Comparison of ENCODE assay signal across 28 cellular contexts in the genomic region with DNA sequence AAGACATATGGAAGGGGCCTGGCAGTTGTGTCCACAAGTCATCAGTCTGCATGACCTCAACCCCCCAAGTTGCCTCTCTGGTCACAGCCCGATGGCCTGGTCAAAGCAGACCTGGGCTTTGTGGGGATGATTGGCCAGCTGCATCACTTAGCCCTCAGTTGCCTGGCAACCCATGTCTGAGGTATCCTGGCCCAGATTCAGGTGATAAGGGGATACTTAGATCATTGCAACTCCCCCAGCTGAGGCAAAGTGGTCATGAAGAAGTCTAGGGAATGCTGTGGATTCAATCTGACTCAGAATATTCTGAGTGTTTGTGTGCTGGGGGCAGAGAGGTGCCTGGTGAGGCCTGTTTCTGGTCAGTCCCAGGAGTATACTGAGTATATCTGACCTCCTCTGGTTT. TPM values are rescaled to one million over a fixed set of nuclear protein-coding genes. Genes with fewer than 3 reads are reported as not detected.
DNase-seq lines count a peak whose midpoint lies in the region; ATAC-seq, FAIRE-seq and TF ChIP-seq lines count a peak whose summit lies in the region.
"Had no signal": no experiment of that assay in that cellular context is flagged by ENCODE, and none has a peak within 500 bp of the region (broad histone marks: within the 10 kb centered on the region; RNA-seq: fewer than 3 reads in every experiment).

No MANE protein-coding gene starts in this region.

- H3K27ac ChIP-seq in K562 (ENCODE audit: extremely low read depth, low read depth, low read length), result no peak overlapping the region
- H3K27ac ChIP-seq: A549; BLaER1 treated with 17β-estradiol and CSF1 and Interleukin-3, amounts not matched to agents 10 nM and 100 nM; GM23248 had no signal

- in situ Hi-C loops in K562 (cut with MboI), result no loop called here

- no peak overlapping the region for H3K4me2 ChIP-seq in K562 (ENCODE audit: insufficient read depth, low read length)
- H3K4me2 ChIP-seq: A549; BLaER1 treated with 17β-estradiol and CSF1 and Interleukin-3, amounts not matched to agents 10 nM and 100 nM had no signal

- WGBS in K562 (ENCODE audit: insufficient coverage, low coverage, missing lambda C conversion rate), result 0% methylated on average over 1 of the region's 1 CpG

- TF ChIP-seq EP300 in K562 (IDR thresholded peaks at IDR 0.05; ENCODE audit: low read length), result no peak

- H3K4me1 ChIP-seq in K562 (replicated peaks in 1 of 2; ENCODE audit: control insufficient read depth in 2 of 2, insufficient read depth in 2 of 2, low read length in 2 of 2), result peaks cover 0 to 3% of the 10 kb centered on the region in 2 experiments; a peak in 2 of 5 replicates
- H3K4me1 ChIP-seq: BE2C; BLaER1 treated with 17β-estradiol and CSF1 and Interleukin-3, amounts not matched to agents 10 nM and 100 nM had no signal

- no peak overlapping the region for H3K4me3 ChIP-seq in K562
- H3K4me3 ChIP-seq: A549; BLaER1 treated with 17β-estradiol and CSF1 and Interleukin-3, amounts not matched to agents 10 nM and 100 nM; GM23248 had no signal

- peak; percentile 22 for DNase-seq in Daoy (ENCODE audit: low read depth)
- DNase-seq in RCC 7860 (ENCODE audit: low spot score), result peak; percentile 88
- DNase-seq in K562 (ENCODE audit: extremely low read depth in 1 of 4, low spot score in 3 of 4), result no peak
- DNase-seq in NCI-H1930 (lab: John Stamatoyannopoulos, UW), result no peak
- no peak for DNase-seq in NK-92 (lab: John Stamatoyannopoulos, UW; ENCODE audit: unreplicated experiment)
- DNase-seq: 8988T; ACHN; AML-193; BE2C; CD4-positive, alpha-beta T cell; CD8-positive, alpha-beta memory T cell; DMS 273 treated with DMSO at 0.1 percent for 48 hours; DMS79; GF-D8; GM23248; H7; HCEC 1CT had no signal

- no peak for TF ChIP-seq POLR2A in K562 (conservative IDR thresholded peaks at IDR 0.05)

- intact Hi-C loops in K562 (cut with micrococcal nuclease), result no loop called here

- TF ChIP-seq CTCF in K562 (IDR thresholded peaks at IDR 0.05 in 2 of 3, conservative IDR thresholded peaks at IDR 0.05 in 1 of 3; ENCODE audit: insufficient read depth in 2 of 3, low read depth in 1 of 3, low read length in 3 of 3), result no peak

- H2AFZ ChIP-seq in K562 (ENCODE audit: low read depth, low read length), result no peak overlapping the region
- H2AFZ ChIP-seq: GM23248 had no signal

- H3K36me3 ChIP-seq in K562 (ENCODE audit: control insufficient read depth, insufficient read depth, low read length), result no peaks in the 10 kb centered on the region
- H3K36me3 ChIP-seq: BE2C; BLaER1 treated with 17β-estradiol and CSF1 and Interleukin-3, amounts not matched to agents 10 nM and 100 nM had no signal

- H3K9ac ChIP-seq in K562 (ENCODE audit: insufficient read depth in 1 of 2, low read depth in 2 of 2, low read length in 2 of 2), result no peak overlapping the region
- H3K9ac ChIP-seq: BLaER1 treated with 17β-estradiol and CSF1 and Interleukin-3, amounts not matched to agents 10 nM and 100 nM; GM23248 had no signal

- peaks cover 10 to 14% of the 10 kb centered on the region in 2 experiments; a peak in 3 of 5 replicates for H3K27me3 ChIP-seq in K562 (ENCODE audit: control insufficient read depth in 2 of 2, insufficient read depth in 2 of 2, low read length in 2 of 2)
- H3K27me3 ChIP-seq: BLaER1 treated with 17β-estradiol and CSF1 and Interleukin-3, amounts not matched to agents 10 nM and 100 nM had no signal

- no peaks in the 10 kb centered on the region for H4K20me1 ChIP-seq in K562 (replicated peaks; ENCODE audit: control insufficient read depth, insufficient read depth, low read length)
- H4K20me1 ChIP-seq: BLaER1 treated with 17β-estradiol and CSF1 and Interleukin-3, amounts not matched to agents 10 nM and 100 nM had no signal

- TF ChIP-seq RAD21 in K562 (CRISPR knock-in tag; conservative IDR thresholded peaks at IDR 0.05 in 1 of 2, IDR thresholded peaks at IDR 0.05 in 1 of 2), result no peak

- BruUV-seq in K562 (replicated peaks; lab: Mats Ljungman, UMichigan), result no TSS peak

- no peaks in the 10 kb centered on the region for H3K79me2 ChIP-seq in K562 (ENCODE audit: control insufficient read depth, insufficient read depth, low read length)

- POLR2A ChIA-PET in K562 (lab: Yijun Ruan, JAX), result no interaction called here

- no peaks in the 10 kb centered on the region for H3K9me1 ChIP-seq in K562 (ENCODE audit: control insufficient read depth, insufficient read depth, low read length)

- no peaks in the 10 kb centered on the region for H3K9me3 ChIP-seq in K562 (replicated peaks; ENCODE audit: control insufficient read depth, insufficient read depth, low read depth, low read length)
- H3K9me3 ChIP-seq: A549 had no signal

- FAIRE-seq in RCC 7860 (lab: Jason Lieb, UNC) (no peak), K562 (lab: Jason Lieb, UNC) (no peak)
- FAIRE-seq: A549, D721Med, GM12891, GM18507, H1 had no signal

- CTCF ChIA-PET in K562 (lab: Yijun Ruan, JAX; ENCODE audit: low intra/inter-chr PET ratio), result no interaction called here

- peak; percentile 2 for ATAC-seq in HG03520 (IDR thresholded peaks at IDR 0.05; ENCODE audit: unreplicated experiment)
- no peak for ATAC-seq in K562
- no peak for ATAC-seq in HG03521 (IDR thresholded peaks at IDR 0.05; ENCODE audit: unreplicated experiment)
- ATAC-seq in GM19395 (IDR thresholded peaks at IDR 0.05; ENCODE audit: unreplicated experiment), result no peak
- ATAC-seq: A549 had no signal

TF ChIP-seq in K562, 482 proteins besides CTCF, POLR2A, EP300 and RAD21:
- TF ChIP-seq RFX1 (IDR thresholded peaks at IDR 0.05), result peak; percentile 7; the same call in 1 of the 2 replicates
- no peak for TF ChIP-seq SIX5 (IDR thresholded peaks at IDR 0.05; ENCODE audit: borderline replicate concordance in 1 of 2, insufficient read depth in 1 of 2, low read depth in 1 of 2, low read length in 2 of 2)
- TF ChIP-seq TAF1 (IDR thresholded peaks at IDR 0.05; ENCODE audit: control insufficient read depth, extremely low read depth, insufficient read depth, low read length, severe bottlenecking), result no peak
TF ChIP-seq in K562: peak in this region for 1.

RNA-seq across cellular contexts. Expression of gene GPR156, which starts 5.0 kb away (rescaled TPM):
- total RNA-seq in Daoy (2014; rRNA removed; shearing (Covaris generic)), result 1.5 and 1.7 TPM in 2 replicates
- total RNA-seq in K562 (2011; cell fraction: chromatin; rRNA removed; ENCODE audit: low replicate concordance), result 0.88 TPM in 1 of 2 replicates, not detected in the other
- total RNA-seq in K562 (2011; cell fraction: nucleolus; rRNA removed), result 0.13 and 0.33 TPM in 2 replicates
- not detected in 2 replicates for total RNA-seq in K562 (2011; cell fraction: nucleoplasm; rRNA removed)
- 0.08 TPM in 1 of 2 replicates, not detected in the other for total RNA-seq in K562 (2014; rRNA removed)
- total RNA-seq in K562 (2014; rRNA removed; fragmentation: Illumina TruSeq; extraction: Trizol), result 0.03 and 0.07 TPM in 2 replicates
- total RNA-seq in K562 (2015; rRNA removed; fragmentation: Illumina TruSeq; extraction: Trizol), result 0.04 and 0.14 TPM in 2 replicates
- total RNA-seq in K562 (2021), result 0.09 and 0.11 TPM in 2 replicates
- polyA plus RNA-seq in K562 (2011; rRNA removed), result 0.13 TPM in 1 of 2 replicates, not detected in the other
- polyA plus RNA-seq in K562 (2011; cell fraction: cytosol; rRNA removed), result 0.04 TPM in 1 of 2 replicates, not detected in the other
- polyA plus RNA-seq in K562 (2011; cell fraction: nucleus; rRNA removed), result 0.07 and 0.14 TPM in 2 replicates
- 0.08 TPM in 1 of 2 replicates, not detected in the other for polyA plus RNA-seq in K562 (2012)
- 0.08 TPM in 1 of 2 replicates, not detected in the other for polyA plus RNA-seq in K562 (2014; fragmentation: Illumina TruSeq; extraction: Trizol)
- polyA plus RNA-seq in K562 (2014; fragmentation: Nextera tagmentation; extraction: Ambion mirVana), result not detected
- polyA plus RNA-seq in K562 (2014; rRNA removed), result 0.22 TPM in 1 of 2 replicates, not detected in the other
- polyA minus RNA-seq in K562 (2011; rRNA and poly(A)+ RNA removed), result not detected in 2 replicates
- not detected in 2 replicates for polyA minus RNA-seq in K562 (2011; cell fraction: cytosol; rRNA and poly(A)+ RNA removed)
- 0.11 TPM in 1 of 2 replicates, not detected in the other for polyA minus RNA-seq in K562 (2011; cell fraction: nucleus; rRNA and poly(A)+ RNA removed)
- total RNA-seq: G401, GM23248 had no signal
- polyA plus RNA-seq: CD14-positive monocyte; CD8-positive, alpha-beta memory T cell; GM23248 had no signal

Comparison
In these comparisons a context has a peak if more than half of its experiments do, and no peak if none do; other contexts are left out.
1. DNase-seq: peak in Daoy (single experiment) and RCC 7860 (single experiment); none in K562 (0 of 4), NCI-H1930 (0 of 2) and NK-92 (single experiment).